ENCODE assay signal across 8 cellular contexts in genomic region chr14:104820669-104821228, GRCh38. TPM values are rescaled to one million over a fixed set of nuclear protein-coding genes. Genes with fewer than 3 reads are reported as not detected.
DNase-seq lines count a peak whose midpoint lies in the region; ATAC-seq and TF ChIP-seq lines count a peak whose summit lies in the region.

No MANE protein-coding gene starts in this region.

- peak; percentile 66 for DNase-seq in DMS 273 treated with DMSO at 0.1 percent for 48 hours (lab: John Stamatoyannopoulos, UW)
- DNase-seq in Peyer's patch = peak in 2 of 3 donors; percentile 70 to 77
- DNase-seq in fibroblast of mammary gland (ENCODE audit: low read depth) = peak; percentile 67
- peak; percentile 57 for DNase-seq in neural crest cell (ENCODE audit: low read depth, low spot score)
- DNase-seq in activated CD4-positive, alpha-beta memory T cell treated with anti-CD3 and anti-CD28 coated beads for 36 hours = no peak
- no peak for DNase-seq in HUDEP-2 (lab: John Stamatoyannopoulos, UW; ENCODE audit: unreplicated experiment in 76 of 76)
- no peak for DNase-seq in activated naive CD4-positive, alpha-beta T cell (lab: John Stamatoyannopoulos, UW)

- intact Hi-C loops in activated CD4-positive, alpha-beta memory T cell treated with anti-CD3 and anti-CD28 coated beads for 36 hours (cut with micrococcal nuclease) = no loop called here

- H3K4me3 ChIP-seq in Peyer's patch (no peak overlapping the region), fibroblast of mammary gland (ENCODE audit: control insufficient read depth, low read depth, low read length) (no peak overlapping the region)

- no peaks in the 10 kb centered on the region for H3K27me3 ChIP-seq in Peyer's patch

- peak overlapping the region; percentile 66 for H3K4me3 Mint-ChIP-seq in neural crest cell
- H3K4me3 Mint-ChIP-seq in activated CD4-positive, alpha-beta memory T cell treated with anti-CD3 and anti-CD28 coated beads for 36 hours = no peak overlapping the region

- ATAC-seq in HG02642 (IDR thresholded peaks at IDR 0.05; ENCODE audit: poor library complexity, unreplicated experiment) = no peak

- no peak overlapping the region for H3K27ac ChIP-seq in Peyer's patch

- peaks cover 0 to 14% (median 10%) of the 10 kb centered on the region in 4 donors for H3K4me1 ChIP-seq in Peyer's patch

- POLR2A ChIA-PET in activated CD4-positive, alpha-beta memory T cell treated with anti-CD3 and anti-CD28 coated beads for 36 hours (lab: Charles Lee) = no interaction called here

- H3K36me3 Mint-ChIP-seq in neural crest cell (ENCODE audit: low read depth) = peaks cover 7% of the 10 kb centered on the region
- H3K36me3 Mint-ChIP-seq in activated CD4-positive, alpha-beta memory T cell treated with anti-CD3 and anti-CD28 coated beads for 36 hours = no peaks in the 10 kb centered on the region

- H3K27me3 Mint-ChIP-seq in neural crest cell (ENCODE audit: low read depth) = peaks cover 24% of the 10 kb centered on the region
- peaks cover 5% of the 10 kb centered on the region for H3K27me3 Mint-ChIP-seq in activated CD4-positive, alpha-beta memory T cell treated with anti-CD3 and anti-CD28 coated beads for 36 hours

- peaks cover 28% of the 10 kb centered on the region for H3K4me1 Mint-ChIP-seq in neural crest cell
- peaks cover 11% of the 10 kb centered on the region for H3K4me1 Mint-ChIP-seq in activated CD4-positive, alpha-beta memory T cell treated with anti-CD3 and anti-CD28 coated beads for 36 hours (ENCODE audit: low read depth)

- no peaks in the 10 kb centered on the region for H3K9me3 ChIP-seq in Peyer's patch

- H3K9me3 Mint-ChIP-seq in neural crest cell = peaks cover 8% of the 10 kb centered on the region
- no peaks in the 10 kb centered on the region for H3K9me3 Mint-ChIP-seq in activated CD4-positive, alpha-beta memory T cell treated with anti-CD3 and anti-CD28 coated beads for 36 hours

- CTCF ChIA-PET in activated CD4-positive, alpha-beta memory T cell treated with anti-CD3 and anti-CD28 coated beads for 36 hours (lab: Charles Lee) = interaction anchor here (1.3 to 1.7 kb wide), 2 partner anchors 52 to 68 kb away, joined by 5 to 7 read pairs; partner anchors contain the start of gene SIVA1

- peak in 4 of 6 experiments; percentile 18 to 66 (median 63) for TF ChIP-seq CTCF in Peyer's patch (IDR thresholded peaks at IDR 0.05)
- peak; percentile 53 for TF ChIP-seq CTCF in fibroblast of mammary gland (conservative IDR thresholded peaks at IDR 0.05; ENCODE audit: control insufficient read depth, insufficient read depth, low read depth, low read length)
- peak; percentile 50 for TF ChIP-seq CTCF in neural crest cell (conservative IDR thresholded peaks at IDR 0.05)

- H3K27ac Mint-ChIP-seq in neural crest cell (ENCODE audit: unreplicated experiment) = no peak overlapping the region
- H3K27ac Mint-ChIP-seq in activated CD4-positive, alpha-beta memory T cell treated with anti-CD3 and anti-CD28 coated beads for 36 hours = no peak overlapping the region

- TF ChIP-seq POLR2A in Peyer's patch (IDR thresholded peaks at IDR 0.05) = no peak

- H3K36me3 ChIP-seq in Peyer's patch = no peaks in the 10 kb centered on the region

RNA-seq across cellular contexts. Expression of gene ZBTB42, which starts 19.8 kb away (rescaled TPM):
- total RNA-seq in Peyer's patch (10 to 100 TPM in 2 of 4 donors, 1 to 10 TPM in 2; 2.5 to 14.7 (median 10.9) TPM), neural crest cell (2.2 and 2.7 TPM in 2 replicates)
- 1 to 10 TPM; 3.1 to 3.4 TPM for total RNA-seq in activated CD4-positive, alpha-beta memory T cell treated with anti-CD3 and anti-CD28 coated beads for 36 hours

RNA-seq across cellular contexts. Expression of gene AKT1, which starts 25.2 kb away (rescaled TPM):
- 100 to 1,000 TPM in 2 of 4 donors, 10 to 100 TPM in 2; 85.6 to 259 (median 111) TPM for total RNA-seq in Peyer's patch
- 179 and 191 TPM in 2 replicates for total RNA-seq in neural crest cell
- total RNA-seq in activated CD4-positive, alpha-beta memory T cell treated with anti-CD3 and anti-CD28 coated beads for 36 hours = 100 to 1,000 TPM; 131 to 133 TPM

RNA-seq across cellular contexts. Expression of gene CEP170B, which starts 44.3 kb away (rescaled TPM):
- total RNA-seq in Peyer's patch (100 to 1,000 TPM in 1 of 4 donors, 10 to 100 TPM in 3; 42.1 to 112 (median 83.8) TPM), neural crest cell (14.0 and 14.4 TPM in 2 replicates)
- total RNA-seq in activated CD4-positive, alpha-beta memory T cell treated with anti-CD3 and anti-CD28 coated beads for 36 hours = 1 to 10 TPM; 5.2 to 5.3 TPM

Comparison
In these comparisons a context has a peak if more than half of its experiments do, and no peak if none do; other contexts are left out.
1. DNase-seq: peak in DMS 273 treated with DMSO at 0.1 percent for 48 hours (single experiment), Peyer's patch (2 of 3), fibroblast of mammary gland (single experiment) and neural crest cell (single experiment); none in activated CD4-positive, alpha-beta memory T cell treated with anti-CD3 and anti-CD28 coated beads for 36 hours (single experiment), HUDEP-2 (0 of 76) and activated naive CD4-positive, alpha-beta T cell (0 of 4).
2. Peak in every context shown above with its lines, with median percentiles within 50 percentile points of each other: CTCF ChIP-seq.